Comparison of ENCODE assay signal across 15 cellular contexts in genomic region chr12:778615-779014, GRCh38. TPM values are rescaled to one million over a fixed set of nuclear protein-coding genes. Genes with fewer than 3 reads are reported as not detected.
DNase-seq lines count a peak whose midpoint lies in the region; ATAC-seq and TF ChIP-seq lines count a peak whose summit lies in the region.
"Had no signal": no experiment of that assay in that cellular context is flagged by ENCODE, and none has a peak within 500 bp of the region (broad histone marks: within the 10 kb centered on the region; RNA-seq: fewer than 3 reads in every experiment).

No MANE protein-coding gene starts in this region.

- peaks cover 96% of the 10 kb centered on the region for H3K79me2 ChIP-seq in SK-N-SH (ENCODE audit: insufficient read depth)

- DNase-seq in SK-N-SH (no peak), memory B cell (ENCODE audit: low spot score in 2 of 2) (no peak), SW 1271 (lab: John Stamatoyannopoulos, UW) (no peak), G401 (ENCODE audit: low spot score) (no peak), right atrium auricular region (ENCODE audit: low spot score) (no peak)
- no peak for DNase-seq in CD8-positive, alpha-beta memory T cell
- DNase-seq in activated T-helper 2 cell treated with anti-CD3 and anti-CD28 coated beads, Interferon-gamma antibody, Interleukin-2, Interleukin-4, amounts not matched to agents 10 μg/mL and 5 μg/mL and 100 μg/mL, durations not matched to agents 14 hours and 24 hours and 36 hours (ENCODE audit: low spot score): no peak
- DNase-seq: heart left ventricle, mucosa of descending colon, NCI-H1048, NCI-H2171 treated with DMSO at 0.1 percent for 48 hours, posterior cingulate gyrus had no signal

- intact Hi-C loops in activated T-helper 2 cell treated with anti-CD3 and anti-CD28 coated beads, Interferon-gamma antibody, Interleukin-2, Interleukin-4, amounts not matched to agents 10 μg/mL and 5 μg/mL and 100 μg/mL, durations not matched to agents 14 hours and 24 hours and 36 hours (cut with micrococcal nuclease): loop anchor here (5.0 kb wide), 1 partner anchor 549 kb away; no protein-coding TSS in a partner anchor

- H3K9me3 ChIP-seq in SK-N-SH: no peaks in the 10 kb centered on the region
- no peaks in the 10 kb centered on the region for H3K9me3 ChIP-seq in CD8-positive, alpha-beta memory T cell (ENCODE audit: low read length)
- H3K9me3 ChIP-seq in right atrium auricular region: no peaks in the 10 kb centered on the region
- H3K9me3 ChIP-seq: heart left ventricle, mucosa of descending colon, suprapubic skin had no signal

- H3K4me1 ChIP-seq in SK-N-SH (ENCODE audit: control insufficient read depth in 1 of 2, insufficient read depth in 2 of 2, low read depth in 1 of 2, low read length in 1 of 2): peaks cover 18 to 40% of the 10 kb centered on the region in 2 experiments
- peaks cover 66% of the 10 kb centered on the region for H3K4me1 ChIP-seq in CD8-positive, alpha-beta memory T cell (ENCODE audit: insufficient read depth, low read length)
- H3K4me1 ChIP-seq in right atrium auricular region: peaks cover 0 to 73% of the 10 kb centered on the region in 2 donors

- H3K4me3 ChIP-seq in SK-N-SH (ENCODE audit: low read depth in 2 of 2, low read length in 1 of 2) (no peak overlapping the region), right atrium auricular region (no peak overlapping the region)
- peak overlapping the region; percentile 38 for H3K4me3 ChIP-seq in CD8-positive, alpha-beta memory T cell (ENCODE audit: low read length)
- H3K4me3 ChIP-seq: mucosa of descending colon, suprapubic skin had no signal

- H3K27me3 Mint-ChIP-seq in CD8-positive, alpha-beta memory T cell: no peaks in the 10 kb centered on the region
- no peaks in the 10 kb centered on the region for H3K27me3 Mint-ChIP-seq in activated T-helper 2 cell treated with anti-CD3 and anti-CD28 coated beads, Interferon-gamma antibody, Interleukin-2, Interleukin-4, amounts not matched to agents 10 μg/mL and 5 μg/mL and 100 μg/mL, durations not matched to agents 14 hours and 24 hours and 36 hours (ENCODE audit: low read depth)
- H3K27me3 Mint-ChIP-seq in memory B cell: no peaks in the 10 kb centered on the region
- H3K27me3 Mint-ChIP-seq: IgD-negative memory B cell had no signal

- in situ Hi-C loops in G401 (cut with HindIII; ENCODE audit: low sequenced_read_pairs): no loop called here

- no peak for TF ChIP-seq RAD21 in SK-N-SH (IDR thresholded peaks at IDR 0.05; ENCODE audit: low read length)

- H3K27ac Mint-ChIP-seq in CD8-positive, alpha-beta memory T cell: peak overlapping the region; percentile 49 to 92 (median 84)
- H3K27ac Mint-ChIP-seq in activated T-helper 2 cell treated with anti-CD3 and anti-CD28 coated beads, Interferon-gamma antibody, Interleukin-2, Interleukin-4, amounts not matched to agents 10 μg/mL and 5 μg/mL and 100 μg/mL, durations not matched to agents 14 hours and 24 hours and 36 hours: no peak overlapping the region
- peak overlapping the region; percentile 47 for H3K27ac Mint-ChIP-seq in memory B cell
- H3K27ac Mint-ChIP-seq: IgD-negative memory B cell had no signal

- H3K4me1 Mint-ChIP-seq in CD8-positive, alpha-beta memory T cell: peaks cover 77 to 89% (median 85%) of the 10 kb centered on the region in 3 donors
- H3K4me1 Mint-ChIP-seq in activated T-helper 2 cell treated with anti-CD3 and anti-CD28 coated beads, Interferon-gamma antibody, Interleukin-2, Interleukin-4, amounts not matched to agents 10 μg/mL and 5 μg/mL and 100 μg/mL, durations not matched to agents 14 hours and 24 hours and 36 hours (ENCODE audit: low read depth): peaks cover 52% of the 10 kb centered on the region
- peaks cover 35% of the 10 kb centered on the region for H3K4me1 Mint-ChIP-seq in memory B cell

- peak overlapping the region; percentile 51; the same call in 1 of the 2 replicates for H3K4me2 ChIP-seq in SK-N-SH

- H3K4me3 Mint-ChIP-seq in CD8-positive, alpha-beta memory T cell: peak overlapping the region; percentile 22 to 91 (median 81)
- H3K4me3 Mint-ChIP-seq in activated T-helper 2 cell treated with anti-CD3 and anti-CD28 coated beads, Interferon-gamma antibody, Interleukin-2, Interleukin-4, amounts not matched to agents 10 μg/mL and 5 μg/mL and 100 μg/mL, durations not matched to agents 14 hours and 24 hours and 36 hours (ENCODE audit: low read depth): peak overlapping the region; percentile 67
- H3K4me3 Mint-ChIP-seq in memory B cell: peak overlapping the region; percentile 51

- POLR2A ChIA-PET in SK-N-SH (lab: Yijun Ruan, JAX): no interaction called here
- POLR2A ChIA-PET in CD8-positive, alpha-beta memory T cell (lab: Charles Lee): no interaction called here

- H3K36me3 Mint-ChIP-seq in CD8-positive, alpha-beta memory T cell: peaks cover 0 to 1% (median 1%) of the 10 kb centered on the region in 3 donors
- H3K36me3 Mint-ChIP-seq in activated T-helper 2 cell treated with anti-CD3 and anti-CD28 coated beads, Interferon-gamma antibody, Interleukin-2, Interleukin-4, amounts not matched to agents 10 μg/mL and 5 μg/mL and 100 μg/mL, durations not matched to agents 14 hours and 24 hours and 36 hours (ENCODE audit: low read depth): peaks cover 11% of the 10 kb centered on the region
- peaks cover 6% of the 10 kb centered on the region for H3K36me3 Mint-ChIP-seq in memory B cell

- no peak overlapping the region for H3K9ac ChIP-seq in SK-N-SH

- H3K27me3 ChIP-seq in SK-N-SH (ENCODE audit: insufficient read depth) (no peaks in the 10 kb centered on the region), right atrium auricular region (no peaks in the 10 kb centered on the region)
- H3K27me3 ChIP-seq in CD8-positive, alpha-beta memory T cell (ENCODE audit: insufficient read depth, low read length, poor library complexity, severe bottlenecking): no peaks in the 10 kb centered on the region
- H3K27me3 ChIP-seq: heart left ventricle, suprapubic skin had no signal

- peaks cover 88% of the 10 kb centered on the region for H4K20me1 ChIP-seq in SK-N-SH (ENCODE audit: insufficient read depth)

- H3K36me3 ChIP-seq in SK-N-SH (replicated peaks in 1 of 2; ENCODE audit: control insufficient read depth in 1 of 2, insufficient read depth in 2 of 2, low read length in 1 of 2) (no peaks in the 10 kb centered on the region), right atrium auricular region (no peaks in the 10 kb centered on the region)
- no peaks in the 10 kb centered on the region for H3K36me3 ChIP-seq in CD8-positive, alpha-beta memory T cell (ENCODE audit: insufficient read depth, low read length)
- H3K36me3 ChIP-seq: heart left ventricle, suprapubic skin had no signal

- H3K27ac ChIP-seq in SK-N-SH (ENCODE audit: low read depth in 2 of 2, low read length in 1 of 2) (peak overlapping the region in 1 of 2 experiments; percentile 70; a peak in 1 of 4 replicates), right atrium auricular region (no peak overlapping the region)
- no peak overlapping the region for H3K27ac ChIP-seq in CD8-positive, alpha-beta memory T cell (ENCODE audit: low read depth, low read length)
- H3K27ac ChIP-seq: suprapubic skin had no signal

- ATAC-seq in SK-N-SH treated with all-trans-retinoic acid at 6 μM for 48 hours (no peak), memory B cell (ENCODE audit: low read depth) (no peak)
- ATAC-seq: mucosa of descending colon had no signal

- no peak for TF ChIP-seq CTCF in SK-N-SH (IDR thresholded peaks at IDR 0.05)
- TF ChIP-seq CTCF in right atrium auricular region (IDR thresholded peaks at IDR 0.05): no peak

- no peak overlapping the region for H2AFZ ChIP-seq in SK-N-SH (ENCODE audit: low read depth)

- 94% methylated on average over 6 of the region's 6 CpGs for WGBS in SK-N-SH (ENCODE audit: low lambda C conversion rate)

- CTCF ChIA-PET in SK-N-SH (lab: Yijun Ruan, JAX): interaction anchor here (1.1 to 1.6 kb wide), 2 partner anchors 25 to 339 kb away, joined by 3 read pairs; no protein-coding TSS in a partner anchor
- CTCF ChIA-PET in CD8-positive, alpha-beta memory T cell (lab: Charles Lee): interaction anchor here (1.9 to 2.3 kb wide), 2 partner anchors 36 to 203 kb away, joined by 5 to 15 read pairs; no protein-coding TSS in a partner anchor

- no peaks in the 10 kb centered on the region for H3K9me3 Mint-ChIP-seq in CD8-positive, alpha-beta memory T cell
- no peaks in the 10 kb centered on the region for H3K9me3 Mint-ChIP-seq in activated T-helper 2 cell treated with anti-CD3 and anti-CD28 coated beads, Interferon-gamma antibody, Interleukin-2, Interleukin-4, amounts not matched to agents 10 μg/mL and 5 μg/mL and 100 μg/mL, durations not matched to agents 14 hours and 24 hours and 36 hours
- peaks cover 2% of the 10 kb centered on the region for H3K9me3 Mint-ChIP-seq in memory B cell
- H3K9me3 Mint-ChIP-seq: IgD-negative memory B cell had no signal

- peaks cover 22% of the 10 kb centered on the region for H3F3A ChIP-seq in SK-N-SH (replicated peaks; ENCODE audit: insufficient read depth)

- H3K9me2 ChIP-seq in SK-N-SH: no peaks in the 10 kb centered on the region

- no peak for TF ChIP-seq EP300 in SK-N-SH (IDR thresholded peaks at IDR 0.05; ENCODE audit: borderline replicate concordance in 1 of 2, low read depth in 1 of 2, low read length in 1 of 2)

TF ChIP-seq in SK-N-SH, 30 proteins besides CTCF, POLR2A, EP300 and RAD21 (continues in another document):
- TF ChIP-seq JUND (IDR thresholded peaks at IDR 0.05): no peak

TF ChIP-seq in SK-N-SH treated with all-trans-retinoic acid at 6 μM for 48 hours, 23 proteins besides CTCF, POLR2A, EP300 and RAD21 (continues in another document):
- no peak for TF ChIP-seq ZNF70 (CRISPR knock-in tag; IDR thresholded peaks at IDR 0.05)
- TF ChIP-seq OSR1 (CRISPR knock-in tag; IDR thresholded peaks at IDR 0.05): no peak

RNA-seq across cellular contexts. Expression of gene WNK1, which starts 26.2 kb away (rescaled TPM):
- 28.8 and 30.5 TPM in 2 replicates for polyA plus RNA-seq in SK-N-SH (2012; rRNA removed)
- polyA plus RNA-seq in SK-N-SH (2012; cell fraction: cytosol; rRNA removed): 17.4 and 26.0 TPM in 2 replicates
- 43.2 and 69.2 TPM in 2 replicates for polyA plus RNA-seq in SK-N-SH (2012; cell fraction: nucleus; rRNA removed)
- total RNA-seq in CD8-positive, alpha-beta memory T cell: 100 to 1,000 TPM; 174 to 176 TPM
- 47.4 TPM for polyA plus RNA-seq in CD8-positive, alpha-beta memory T cell
- total RNA-seq in activated T-helper 2 cell treated with anti-CD3 and anti-CD28 coated beads, Interferon-gamma antibody, Interleukin-2, Interleukin-4, amounts not matched to agents 10 μg/mL and 5 μg/mL and 100 μg/mL, durations not matched to agents 14 hours and 24 hours and 36 hours: 146 and 157 TPM in 2 replicates
- total RNA-seq in G401 (2014; rRNA removed; shearing (Covaris generic)): 42.2 and 46.9 TPM in 2 replicates
- total RNA-seq in right atrium auricular region: 100 to 1,000 TPM; 195 to 215 TPM
